In genomic region chr6:110513001-110513400, GRCh38 we compare ENCODE assay signal across 15 cellular contexts. TPM values are rescaled to one million over a fixed set of nuclear protein-coding genes. Genes with fewer than 3 reads are reported as not detected.
DNase-seq lines count a peak whose midpoint lies in the region; ATAC-seq and TF ChIP-seq lines count a peak whose summit lies in the region.
"Had no signal": no experiment of that assay in that cellular context is flagged by ENCODE, and none has a peak within 500 bp of the region (broad histone marks: within the 10 kb centered on the region; RNA-seq: fewer than 3 reads in every experiment).

No MANE protein-coding gene starts in this region.

- BruUV-seq in MCF 10A (replicated peaks; lab: Mats Ljungman, UMichigan), result no TSS peak

- H3K9me3 ChIP-seq in breast epithelium, result no peaks in the 10 kb centered on the region
- H3K9me3 ChIP-seq: prostate gland, transverse colon had no signal

- H3K9me3 Mint-ChIP-seq in MCF 10A (ENCODE audit: unreplicated experiment), result no peaks in the 10 kb centered on the region
- H3K9me3 Mint-ChIP-seq: effector memory CD8-positive, alpha-beta T cell; T-helper 2 cell treated with Interferon-gamma antibody and Interleukin-4, amounts not matched to agents 5 μg/mL and 100 μg/mL, for 36 hours had no signal

- H3K27me3 ChIP-seq in breast epithelium, result no peaks in the 10 kb centered on the region
- H3K27me3 ChIP-seq: transverse colon had no signal

- H3K4me3 Mint-ChIP-seq in MCF 10A (ENCODE audit: unreplicated experiment), result no peak overlapping the region
- H3K4me3 Mint-ChIP-seq: activated T-cell treated with anti-CD3 and anti-CD28 coated beads, Interleukin-2, amount 50 U/mL, for 72 hours; effector memory CD8-positive, alpha-beta T cell; T-helper 2 cell treated with Interferon-gamma antibody and Interleukin-4, amounts not matched to agents 5 μg/mL and 100 μg/mL, for 36 hours had no signal

- H3K36me3 Mint-ChIP-seq in MCF 10A (ENCODE audit: insufficient read depth, unreplicated experiment), result no peaks in the 10 kb centered on the region

- no peaks in the 10 kb centered on the region for H3K27me3 Mint-ChIP-seq in MCF 10A (ENCODE audit: insufficient read depth, unreplicated experiment)

- H3K4me1 Mint-ChIP-seq in MCF 10A (ENCODE audit: insufficient read depth, unreplicated experiment), result peaks cover 27% of the 10 kb centered on the region

- no peak for TF ChIP-seq POLR2A in breast epithelium (IDR thresholded peaks at IDR 0.05)

- H3K4me3 ChIP-seq in breast epithelium, result no peak overlapping the region
- H3K4me3 ChIP-seq: prostate gland, transverse colon had no signal

- DNase-seq in MCF 10A (ENCODE audit: unreplicated experiment) (peak; percentile 92), breast epithelium (ENCODE audit: low spot score in 2 of 2) (no peak), NCI-H69 (lab: John Stamatoyannopoulos, UW) (peak; percentile 80), dermis microvascular lymphatic vessel endothelial cell (ENCODE audit: low read depth in 2 of 2) (peak; percentile 88 to 97), SK-N-DZ (ENCODE audit: low spot score) (no peak), Right ventricle myocardium inferior (ENCODE audit: missing footprints) (no peak)
- DNase-seq: activated T-cell treated with anti-CD3 and anti-CD28 coated beads, Interleukin-2, amount 50 U/mL, for 72 hours; effector memory CD8-positive, alpha-beta T cell; transverse colon had no signal

- peak overlapping the region in 1 of 2 donors; percentile 23 for H3K27ac ChIP-seq in breast epithelium
- H3K27ac ChIP-seq: prostate gland, transverse colon had no signal

- H3K36me3 ChIP-seq in breast epithelium, result no peaks in the 10 kb centered on the region
- H3K36me3 ChIP-seq: prostate gland, transverse colon had no signal

- CTCF ChIA-PET in MCF 10A (lab: Yijun Ruan, JAX), result no interaction called here

- H3K4me1 ChIP-seq in breast epithelium, result peaks cover 0 to 5% of the 10 kb centered on the region in 2 donors
- H3K4me1 ChIP-seq: transverse colon had no signal

- no peak for TF ChIP-seq CTCF in MCF 10A (IDR thresholded peaks at IDR 0.05; ENCODE audit: unreplicated experiment)
- no peak for TF ChIP-seq CTCF in breast epithelium (IDR thresholded peaks at IDR 0.05)

- no peak for ATAC-seq in GM21786 (IDR thresholded peaks at IDR 0.05; ENCODE audit: unreplicated experiment)
- no peak for ATAC-seq in Right ventricle myocardium inferior
- no peak for ATAC-seq in HG03039 (IDR thresholded peaks at IDR 0.05; ENCODE audit: unreplicated experiment)
- ATAC-seq: activated T-cell treated with anti-CD3 and anti-CD28 coated beads, Interleukin-2, amount 50 U/mL, for 72 hours; effector memory CD8-positive, alpha-beta T cell had no signal

- intact Hi-C loops in MCF 10A (cut with micrococcal nuclease) (no loop called here), breast epithelium (cut with DNase I; ENCODE audit: low total_unique reads) (no loop called here), Right ventricle myocardium inferior (cut with DNase I) (no loop called here)

- no peak overlapping the region for H3K27ac Mint-ChIP-seq in MCF 10A (ENCODE audit: low read depth, unreplicated experiment)
- H3K27ac Mint-ChIP-seq: activated T-cell treated with anti-CD3 and anti-CD28 coated beads, Interleukin-2, amount 50 U/mL, for 72 hours; effector memory CD8-positive, alpha-beta T cell; T-helper 2 cell treated with Interferon-gamma antibody and Interleukin-4, amounts not matched to agents 5 μg/mL and 100 μg/mL, for 36 hours had no signal

- POLR2A ChIA-PET in MCF 10A (lab: Yijun Ruan, JAX), result interaction anchor here (0.9 to 1.2 kb wide), 3 partner anchors 25 to 363 kb away, joined by 3 to 4 read pairs (median 3); partner anchors contain the start of gene AMD1

RNA-seq across cellular contexts. Expression of gene SLC22A16, which starts 36.6 kb away (rescaled TPM):
- total RNA-seq in MCF 10A (2022), result not detected in 2 replicates
- 1 to 10 TPM in 1 of 3 donors, under 1 TPM in 2; 0.15 to 2.9 (median 0.33) TPM for total RNA-seq in breast epithelium
- total RNA-seq in dermis microvascular lymphatic vessel endothelial cell, result not detected in 2 replicates
- polyA plus RNA-seq in SK-N-DZ (2014; cell fraction: cytosol; rRNA removed), result 0.80 and 0.95 TPM in 2 replicates
- 0.40 and 1.0 TPM in 2 replicates for polyA plus RNA-seq in SK-N-DZ (2014; cell fraction: nucleus; rRNA removed)
- 0.32 TPM for total RNA-seq in Right ventricle myocardium inferior
- total RNA-seq: activated T-cell treated with anti-CD3 and anti-CD28 coated beads, Interleukin-2, amount 50 U/mL, for 72 hours; astrocyte; OCI-LY7; transverse colon had no signal

Comparison
In these comparisons a context has a peak if more than half of its experiments do, and no peak if none do; other contexts are left out.
1. DNase-seq: peak in MCF 10A (single experiment), NCI-H69 (single experiment) and dermis microvascular lymphatic vessel endothelial cell (2 of 2); none in breast epithelium (0 of 2), SK-N-DZ (single experiment) and Right ventricle myocardium inferior (single experiment).